ENCODE assay signal across 7 cellular contexts in the genomic region with DNA sequence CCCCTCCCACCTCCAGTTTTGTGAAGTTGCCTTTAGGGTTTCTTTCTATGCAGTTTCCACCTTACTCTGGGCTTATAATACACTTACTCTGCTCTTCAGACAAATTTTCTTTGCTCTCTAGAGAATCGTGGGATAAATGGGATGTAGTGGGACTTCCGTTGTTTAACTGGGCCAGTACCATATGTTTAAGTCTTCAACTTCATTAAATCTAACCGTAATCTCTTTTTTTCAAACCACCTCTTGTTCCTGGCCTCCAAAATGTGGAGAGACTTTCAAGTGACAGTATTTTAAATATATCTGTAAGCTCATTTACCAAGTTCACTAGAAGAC. TPM values are rescaled to one million over a fixed set of nuclear protein-coding genes. Genes with fewer than 3 reads are reported as not detected.
DNase-seq lines count a peak whose midpoint lies in the region; ATAC-seq and TF ChIP-seq lines count a peak whose summit lies in the region.

No MANE protein-coding gene starts in this region.

- peaks cover 0 to 5% (median 0%) of the 10 kb centered on the region in 6 donors for H3K36me3 ChIP-seq in spleen

- TF ChIP-seq POLR2A in spleen (IDR thresholded peaks at IDR 0.05), result no peak

- H3K9me3 ChIP-seq in T-helper 17 cell (ENCODE audit: control insufficient read depth, low read length, poor library complexity, severe bottlenecking), result no peaks in the 10 kb centered on the region
- no peaks in the 10 kb centered on the region for H3K9me3 ChIP-seq in spleen

- no peak for ATAC-seq in T-helper 17 cell
- ATAC-seq in GM21390 (IDR thresholded peaks at IDR 0.05; ENCODE audit: unreplicated experiment), result no peak

- TF ChIP-seq CTCF in HFF-Myc (IDR thresholded peaks at IDR 0.05; ENCODE audit: low read depth, low read length, missing control alignments), result no peak
- no peak for TF ChIP-seq CTCF in spleen (IDR thresholded peaks at IDR 0.05 in 8 of 11, conservative IDR thresholded peaks at IDR 0.05 in 3 of 11)

- peak overlapping the region; percentile 58 for H3K4me3 ChIP-seq in HFF-Myc (replicated peaks; ENCODE audit: low read depth, low read length)
- peak overlapping the region; percentile 56 to 93 (median 80) for H3K4me3 ChIP-seq in spleen

- DNase-seq in HFF-Myc (ENCODE audit: extremely low read depth, low read depth) (no peak), T-helper 17 cell (no peak), glomerular visceral epithelial cell (ENCODE audit: extremely low spot score) (peak; percentile 10), spleen (no peak), activated gamma-delta T cell (lab: John Stamatoyannopoulos, UW) (no peak), mucosa of gallbladder (ENCODE audit: low spot score) (no peak)

- peak overlapping the region; percentile 99 for H3K4me3 Mint-ChIP-seq in T-helper 17 cell

- peaks cover 13 to 57% (median 38%) of the 10 kb centered on the region in 6 donors for H3K4me1 ChIP-seq in spleen

- H3K4me1 Mint-ChIP-seq in T-helper 17 cell, result peaks cover 24% of the 10 kb centered on the region

- H3K27me3 Mint-ChIP-seq in T-helper 17 cell, result peaks cover 1% of the 10 kb centered on the region

- H3K27me3 ChIP-seq in spleen (replicated peaks in 1 of 7), result no peaks in the 10 kb centered on the region

- H3K27ac ChIP-seq in spleen, result peak overlapping the region in 7 of 8 donors; percentile 75 to 96 (median 94)

- peak overlapping the region; percentile 86 for H3K27ac Mint-ChIP-seq in T-helper 17 cell

- intact Hi-C loops in spleen (cut with DNase I; ENCODE audit: low total_unique reads), result no loop called here

- peaks cover 6% of the 10 kb centered on the region for H3K36me3 Mint-ChIP-seq in T-helper 17 cell (ENCODE audit: low read depth)

- 2 to 8% (median 4%) methylated on average over 3 of the region's 3 CpGs for WGBS in spleen, 5 donors

RNA-seq across cellular contexts. Expression of a gene that starts 23.9 kb away (rescaled TPM):
- 10 to 100 TPM; 68.5 to 90.2 TPM for total RNA-seq in T-helper 17 cell
- total RNA-seq in spleen, result 10 to 100 TPM; 61.9 to 97.7 (median 78.2) TPM
- 10 to 100 TPM; 17.8 to 23.9 (median 23.1) TPM for polyA plus RNA-seq in spleen
- total RNA-seq in mucosa of gallbladder, result 101 TPM
